11 cellular contexts compared by ENCODE assay signal in the genomic region with DNA sequence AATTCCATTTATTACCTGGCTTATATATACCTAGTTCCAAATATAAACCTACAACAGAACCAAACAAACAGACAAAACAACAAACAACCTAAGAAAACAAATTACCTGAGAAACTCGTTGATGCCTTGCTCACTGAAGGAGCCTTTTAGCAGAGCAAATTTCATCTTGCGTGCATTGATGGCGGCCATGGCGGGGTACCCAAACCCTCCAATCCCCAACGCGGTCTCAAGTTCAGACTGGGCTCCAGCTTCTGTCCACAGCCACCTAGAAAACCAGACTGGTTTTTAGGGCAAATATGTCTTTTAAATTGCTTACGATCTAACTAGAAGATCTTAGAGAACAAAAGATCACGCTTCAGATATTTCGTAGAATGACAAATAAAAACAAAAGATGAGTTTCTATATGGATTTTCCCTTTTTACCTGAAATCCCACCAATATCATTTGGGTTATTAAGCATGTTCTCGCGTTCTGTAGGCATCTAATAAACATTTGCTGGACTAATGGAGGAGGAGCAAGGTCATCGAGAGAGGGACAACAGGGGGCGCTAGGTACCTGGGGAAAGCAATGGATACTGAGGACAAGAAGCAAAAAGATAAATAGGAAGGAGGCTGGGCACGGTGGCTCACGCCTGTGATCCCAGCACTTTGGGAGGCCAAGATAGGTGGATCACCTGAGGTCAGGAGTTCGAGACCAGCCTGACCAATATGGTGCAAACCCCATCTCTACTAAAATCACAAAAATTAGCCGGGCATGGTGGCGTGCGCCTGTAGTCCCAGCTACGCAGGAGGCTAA. TPM values are rescaled to one million over a fixed set of nuclear protein-coding genes. Genes with fewer than 3 reads are reported as not detected.
DNase-seq lines count a peak whose midpoint lies in the region; ATAC-seq, FAIRE-seq and TF ChIP-seq lines count a peak whose summit lies in the region.
"Had no signal": no experiment of that assay in that cellular context is flagged by ENCODE, and none has a peak within 500 bp of the region (broad histone marks: within the 10 kb centered on the region; RNA-seq: fewer than 3 reads in every experiment).

No MANE protein-coding gene starts in this region.

- H3K4me2 ChIP-seq in DND-41 (ENCODE audit: insufficient read depth, low read length) (no peak overlapping the region), HepG2 (ENCODE audit: low read depth, low read length) (no peak overlapping the region)

- FAIRE-seq in HepG2 (lab: Jason Lieb, UNC): peak; percentile 52

- no peak overlapping the region for H3K4me3 Mint-ChIP-seq in activated CD4-positive, alpha-beta memory T cell treated with anti-CD3 and anti-CD28 coated beads for 36 hours
- H3K4me3 Mint-ChIP-seq: stimulated activated naive B cell treated with anti-CD40 and anti-IgM and Interleukin-4, amounts not matched to agents 10 μg/mL and 1 μg/mL and 100 μg/mL, for 72 hours had no signal

- no peak overlapping the region for H3K27ac Mint-ChIP-seq in activated CD4-positive, alpha-beta memory T cell treated with anti-CD3 and anti-CD28 coated beads for 36 hours

- H3K4me3 ChIP-seq in DND-41 (ENCODE audit: low read depth in 1 of 2, low read length in 2 of 2) (no peak overlapping the region), HepG2 (replicated peaks in 1 of 3; ENCODE audit: insufficient read depth in 1 of 3, low read depth in 2 of 3, low read length in 3 of 3) (no peak overlapping the region), MG63 (no peak overlapping the region)

- TF ChIP-seq POLR2A in HepG2 (IDR thresholded peaks at IDR 0.05; ENCODE audit: insufficient read depth in 1 of 2, low read depth in 2 of 2, low read length in 2 of 2): no peak

- no peaks in the 10 kb centered on the region for H3K9me3 ChIP-seq in DND-41 (ENCODE audit: insufficient read depth, low read length, severe bottlenecking)
- no peaks in the 10 kb centered on the region for H3K9me3 ChIP-seq in HepG2 (ENCODE audit: low read length)
- no peaks in the 10 kb centered on the region for H3K9me3 ChIP-seq in MG63

- H3K36me3 Mint-ChIP-seq in activated CD4-positive, alpha-beta memory T cell treated with anti-CD3 and anti-CD28 coated beads for 36 hours: peaks cover 77% of the 10 kb centered on the region

- peaks cover 26% of the 10 kb centered on the region for H3K4me1 Mint-ChIP-seq in activated CD4-positive, alpha-beta memory T cell treated with anti-CD3 and anti-CD28 coated beads for 36 hours (ENCODE audit: low read depth)

- H3K27ac ChIP-seq in DND-41 (ENCODE audit: low read length) (no peak overlapping the region), HepG2 (ENCODE audit: extremely low read length, insufficient read depth, low read length) (no peak overlapping the region)

- H3K9me3 Mint-ChIP-seq in activated CD4-positive, alpha-beta memory T cell treated with anti-CD3 and anti-CD28 coated beads for 36 hours: no peaks in the 10 kb centered on the region
- H3K9me3 Mint-ChIP-seq: stimulated activated naive B cell treated with anti-CD40 and anti-IgM and Interleukin-4, amounts not matched to agents 10 μg/mL and 1 μg/mL and 100 μg/mL, for 72 hours had no signal

- intact Hi-C loops in activated CD4-positive, alpha-beta memory T cell treated with anti-CD3 and anti-CD28 coated beads for 36 hours (cut with micrococcal nuclease): no loop called here
- intact Hi-C loops in HepG2 (cut with micrococcal nuclease; ENCODE audit: unreplicated experiment): no loop called here

- H3K9ac ChIP-seq in DND-41 (ENCODE audit: low read depth, low read length) (no peak overlapping the region), HepG2 (ENCODE audit: insufficient read depth, low read depth, low read length) (no peak overlapping the region)

- BruUV-seq in HepG2 (replicated peaks; lab: Mats Ljungman, UMichigan): no TSS peak

- POLR2A ChIA-PET in activated CD4-positive, alpha-beta memory T cell treated with anti-CD3 and anti-CD28 coated beads for 36 hours (lab: Charles Lee): no interaction called here
- POLR2A ChIA-PET in HepG2 (lab: Yijun Ruan, JAX): no interaction called here

- TF ChIP-seq RAD21 in Ishikawa (IDR thresholded peaks at IDR 0.05; ENCODE audit: low read depth): peak; percentile 42; the same call in 1 of the 2 replicates
- no peak for TF ChIP-seq RAD21 in HepG2 (CRISPR knock-in tag; IDR thresholded peaks at IDR 0.05)

- H4K20me1 ChIP-seq in DND-41 (ENCODE audit: insufficient read depth, low read length) (peaks cover 3% of the 10 kb centered on the region; the same call in 1 of the 2 replicates), HepG2 (ENCODE audit: insufficient read depth, low read length) (peaks cover 13% of the 10 kb centered on the region)

- H3K27me3 ChIP-seq in DND-41 (ENCODE audit: insufficient read depth, low read length, poor library complexity): no peaks in the 10 kb centered on the region
- no peaks in the 10 kb centered on the region for H3K27me3 ChIP-seq in HepG2 (ENCODE audit: control insufficient read depth in 1 of 2, insufficient read depth in 2 of 2, low read length in 2 of 2)
- no peaks in the 10 kb centered on the region for H3K27me3 ChIP-seq in MG63

- no peak for TF ChIP-seq EP300 in Ishikawa (IDR thresholded peaks at IDR 0.05; ENCODE audit: borderline replicate concordance)
- no peak for TF ChIP-seq EP300 in HepG2 (IDR thresholded peaks at IDR 0.05; ENCODE audit: low read depth in 2 of 2, low read length in 2 of 2)
- no peak for TF ChIP-seq EP300 in HepG2 (CRISPR knock-in tag; IDR thresholded peaks at IDR 0.05; ENCODE audit: borderline replicate concordance)

- no peaks in the 10 kb centered on the region for H3K27me3 Mint-ChIP-seq in activated CD4-positive, alpha-beta memory T cell treated with anti-CD3 and anti-CD28 coated beads for 36 hours
- H3K27me3 Mint-ChIP-seq: stimulated activated naive B cell treated with anti-CD40 and anti-IgM and Interleukin-4, amounts not matched to agents 10 μg/mL and 1 μg/mL and 100 μg/mL, for 72 hours had no signal

- 90% methylated on average over 20 of the region's 20 CpGs for WGBS in HepG2 (ENCODE audit: low lambda C conversion rate)

- ATAC-seq in DND-41 (ENCODE audit: insufficient read depth, low read depth) (peak; percentile 47; the same call in 1 of the 3 replicates), HepG2 (peak; percentile 31; the same call in 1 of the 3 replicates)
- ATAC-seq: esophagus mucosa; stimulated activated naive B cell treated with anti-CD40 and anti-IgM and Interleukin-4, amounts not matched to agents 10 μg/mL and 1 μg/mL and 100 μg/mL, for 72 hours had no signal

- H2AFZ ChIP-seq in DND-41 (ENCODE audit: low read depth, low read length): no peak overlapping the region
- H2AFZ ChIP-seq in HepG2 (ENCODE audit: low read length): no peak overlapping the region

- no peaks in the 10 kb centered on the region for H3K79me2 ChIP-seq in DND-41 (ENCODE audit: insufficient read depth, low read length)
- peaks cover 2% of the 10 kb centered on the region for H3K79me2 ChIP-seq in HepG2 (ENCODE audit: insufficient read depth, low read length)

- peak; percentile 38 for DNase-seq in DND-41
- peak; percentile 64 for DNase-seq in activated CD4-positive, alpha-beta memory T cell treated with anti-CD3 and anti-CD28 coated beads for 36 hours
- peak; percentile 27 for DNase-seq in HepG2 (ENCODE audit: low spot score)
- DNase-seq in GM19240 (ENCODE audit: insufficient read length, low spot score): no peak
- DNase-seq in HT-29 (ENCODE audit: low spot score): no peak
- no peak for DNase-seq in MG63
- no peak for DNase-seq in C1 segment of cervical spinal cord (lab: John Stamatoyannopoulos, UW)
- DNase-seq: IMR-90; stimulated activated naive B cell treated with anti-CD40 and anti-IgM and Interleukin-4, amounts not matched to agents 10 μg/mL and 1 μg/mL and 100 μg/mL, for 72 hours had no signal

- H3K36me3 ChIP-seq in DND-41 (ENCODE audit: insufficient read depth, low read length) (peaks cover 95% of the 10 kb centered on the region), HepG2 (replicated peaks in 1 of 2; ENCODE audit: control insufficient read depth in 1 of 2, insufficient read depth in 2 of 2, low read length in 2 of 2) (peaks cover 42 to 95% of the 10 kb centered on the region in 2 experiments), MG63 (peaks cover 90% of the 10 kb centered on the region)

- H3K4me1 ChIP-seq in DND-41 (ENCODE audit: insufficient read depth, low read length): no peaks in the 10 kb centered on the region
- H3K4me1 ChIP-seq in HepG2 (ENCODE audit: insufficient read depth, low read length): peaks cover 20% of the 10 kb centered on the region

- CTCF ChIA-PET in activated CD4-positive, alpha-beta memory T cell treated with anti-CD3 and anti-CD28 coated beads for 36 hours (lab: Charles Lee): interaction anchor here (0.7 to 1.4 kb wide), 4 partner anchors 11 to 45 kb away, joined by 3 to 4 read pairs (median 3); no protein-coding TSS in a partner anchor
- CTCF ChIA-PET in HepG2 (lab: Yijun Ruan, JAX; ENCODE audit: low intra/inter-chr PET ratio, low total read pairs): no interaction called here

- TF ChIP-seq CTCF in DND-41 (IDR thresholded peaks at IDR 0.05; ENCODE audit: borderline replicate concordance, extremely low read depth, low read length, poor library complexity, severe bottlenecking) (peak; percentile 57), HepG2 (CRISPR knock-in tag; IDR thresholded peaks at IDR 0.05) (peak; percentile 57)

- in situ Hi-C loops in HepG2 (cut with HindIII; ENCODE audit: extremely low pct_ligation_motif_present, low pct_unique_long_range_greater_than_20kb): no loop called here

RNA-seq across cellular contexts. Expression of a gene that starts 25.2 kb away (rescaled TPM):
- total RNA-seq in activated CD4-positive, alpha-beta memory T cell treated with anti-CD3 and anti-CD28 coated beads for 36 hours: 100 to 1,000 TPM; 176 to 181 TPM
- total RNA-seq in HepG2 (2016; rRNA removed; fragmentation: Illumina TruSeq; extraction: Trizol): 318 and 642 TPM in 2 replicates
- total RNA-seq in HepG2 (2016; cell fraction: cytosol; rRNA removed; fragmentation: Illumina TruSeq; extraction: Trizol; ENCODE audit: low read depth): 56.1 and 61.3 TPM in 2 replicates
- 300 and 675 TPM in 2 replicates for total RNA-seq in HepG2 (2016; cell fraction: insoluble cytoplasmic fraction; rRNA removed; fragmentation: Illumina TruSeq; extraction: Trizol)
- 124 and 135 TPM in 2 replicates for total RNA-seq in HepG2 (2016; cell fraction: membrane; rRNA removed; fragmentation: Illumina TruSeq; extraction: Trizol)
- total RNA-seq in HepG2 (2016; cell fraction: nucleus; rRNA removed; fragmentation: Illumina TruSeq; extraction: Trizol): 502 and 568 TPM in 2 replicates
- 418 and 586 TPM in 2 replicates for polyA plus RNA-seq in HepG2 (2011; rRNA removed)
- polyA plus RNA-seq in HepG2 (2011; cell fraction: cytosol; rRNA removed): 484 and 553 TPM in 2 replicates
- 135 and 158 TPM in 2 replicates for polyA plus RNA-seq in HepG2 (2011; cell fraction: nucleus; rRNA removed)
- polyA plus RNA-seq in HepG2 (2012): 484 and 600 TPM in 2 replicates
- polyA plus RNA-seq in HepG2 (2016; cell fraction: cytosol; fragmentation: Illumina TruSeq; extraction: Trizol; ENCODE audit: low read depth): 61.3 and 65.3 TPM in 2 replicates
- 289 and 301 TPM in 2 replicates for polyA plus RNA-seq in HepG2 (2016; cell fraction: insoluble cytoplasmic fraction; fragmentation: Illumina TruSeq; extraction: Trizol; ENCODE audit: low read depth)
- 102 and 106 TPM in 2 replicates for polyA plus RNA-seq in HepG2 (2016; cell fraction: membrane; fragmentation: Illumina TruSeq; extraction: Trizol; ENCODE audit: low read depth)
- 690 and 757 TPM in 2 replicates for polyA plus RNA-seq in HepG2 (2016; cell fraction: nucleus; fragmentation: Illumina TruSeq; extraction: Trizol; ENCODE audit: insufficient read depth, low read depth)
- polyA minus RNA-seq in HepG2 (2011; rRNA and poly(A)+ RNA removed; ENCODE audit: low replicate concordance): 87.6 and 158 TPM in 2 replicates
- 230 and 245 TPM in 2 replicates for polyA minus RNA-seq in HepG2 (2011; cell fraction: cytosol; rRNA and poly(A)+ RNA removed)
- polyA minus RNA-seq in HepG2 (2011; cell fraction: nucleus; rRNA and poly(A)+ RNA removed): 115 and 127 TPM in 2 replicates
- 193 and 206 TPM in 2 replicates for total RNA-seq in HT-29 (2014; rRNA removed; shearing (Covaris generic))
- 548 and 558 TPM in 2 replicates for total RNA-seq in MG63 (2014; rRNA removed; shearing (Covaris generic); ENCODE audit: low replicate concordance)

Comparison
In these comparisons a context has a peak if more than half of its experiments do, and no peak if none do; other contexts are left out.
1. DNase-seq: peak in DND-41 (single experiment), activated CD4-positive, alpha-beta memory T cell treated with anti-CD3 and anti-CD28 coated beads for 36 hours (single experiment) and HepG2 (single experiment); none in GM19240 (single experiment), HT-29 (single experiment), MG63 (single experiment) and C1 segment of cervical spinal cord (0 of 14).